ENCODE assay signal across 7 cellular contexts in genomic region chr1:40978886-40979240, GRCh38. TPM values are rescaled to one million over a fixed set of nuclear protein-coding genes. Genes with fewer than 3 reads are reported as not detected.
DNase-seq lines count a peak whose midpoint lies in the region; ATAC-seq and TF ChIP-seq lines count a peak whose summit lies in the region.

No MANE protein-coding gene starts in this region.

- no peak for ATAC-seq in activated naive CD4-positive, alpha-beta T cell treated with anti-CD3 and anti-CD28 coated beads, Interleukin-2, amount 50 U/mL, for 72 hours
- ATAC-seq in stimulated activated naive CD8-positive, alpha-beta T cell treated with anti-CD3 and anti-CD28 coated beads, Interleukin-15, amount 100 ng/mL, for 72 hours: no peak
- no peak for ATAC-seq in HG02610 (IDR thresholded peaks at IDR 0.05; ENCODE audit: unreplicated experiment)

- H3K9me3 Mint-ChIP-seq in activated naive CD4-positive, alpha-beta T cell treated with anti-CD3 and anti-CD28 coated beads, Interleukin-2, amount 50 U/mL, for 72 hours: no peaks in the 10 kb centered on the region
- no peaks in the 10 kb centered on the region for H3K9me3 Mint-ChIP-seq in stimulated activated naive CD8-positive, alpha-beta T cell treated with anti-CD3 and anti-CD28 coated beads, Interleukin-15, amount 100 ng/mL, for 72 hours

- no peak for TF ChIP-seq CTCF in HL-60 (IDR thresholded peaks at IDR 0.05; ENCODE audit: insufficient read depth, low read length)

- peaks cover 11 to 23% of the 10 kb centered on the region in 2 donors for H3K36me3 Mint-ChIP-seq in activated naive CD4-positive, alpha-beta T cell treated with anti-CD3 and anti-CD28 coated beads, Interleukin-2, amount 50 U/mL, for 72 hours

- H3K4me3 ChIP-seq in HL-60 (replicated peaks; ENCODE audit: insufficient read depth, low read length): peak overlapping the region; percentile 59
- peak overlapping the region; percentile 95 for H3K4me3 ChIP-seq in iPS-18c (ENCODE audit: insufficient read depth, low read depth, low read length)

- DNase-seq in HL-60 (ENCODE audit: low read depth in 1 of 2, low spot score in 1 of 2) (no peak), NOMO-1 (lab: John Stamatoyannopoulos, UW; ENCODE audit: unreplicated experiment in 2 of 2) (no peak)
- no peak for DNase-seq in activated naive CD4-positive, alpha-beta T cell treated with anti-CD3 and anti-CD28 coated beads, Interleukin-2, amount 50 U/mL, for 72 hours (ENCODE audit: low spot score in 2 of 2)
- no peak for DNase-seq in stimulated activated naive CD8-positive, alpha-beta T cell treated with anti-CD3 and anti-CD28 coated beads, Interleukin-15, amount 100 ng/mL, for 72 hours
- DNase-seq in effector CD8-positive, alpha-beta T cell (lab: John Stamatoyannopoulos, UW): no peak

- H3K27ac ChIP-seq in HL-60 (replicated peaks): peak overlapping the region; percentile 96

- peak overlapping the region; percentile 90 to 93 for H3K27ac Mint-ChIP-seq in activated naive CD4-positive, alpha-beta T cell treated with anti-CD3 and anti-CD28 coated beads, Interleukin-2, amount 50 U/mL, for 72 hours
- peak overlapping the region; percentile 95 to 96 for H3K27ac Mint-ChIP-seq in stimulated activated naive CD8-positive, alpha-beta T cell treated with anti-CD3 and anti-CD28 coated beads, Interleukin-15, amount 100 ng/mL, for 72 hours

- peaks cover 59% of the 10 kb centered on the region for H3K4me1 Mint-ChIP-seq in stimulated activated naive CD8-positive, alpha-beta T cell treated with anti-CD3 and anti-CD28 coated beads, Interleukin-15, amount 100 ng/mL, for 72 hours

- H3K27me3 Mint-ChIP-seq in stimulated activated naive CD8-positive, alpha-beta T cell treated with anti-CD3 and anti-CD28 coated beads, Interleukin-15, amount 100 ng/mL, for 72 hours: no peaks in the 10 kb centered on the region

- no peaks in the 10 kb centered on the region for H3K27me3 ChIP-seq in HL-60 (ENCODE audit: insufficient read depth, poor library complexity, severe bottlenecking)

- H3K4me3 Mint-ChIP-seq in stimulated activated naive CD8-positive, alpha-beta T cell treated with anti-CD3 and anti-CD28 coated beads, Interleukin-15, amount 100 ng/mL, for 72 hours: peak overlapping the region; percentile 90

- no peaks in the 10 kb centered on the region for H3K9me3 ChIP-seq in iPS-18c (ENCODE audit: control insufficient read depth, insufficient read depth, low read length)

RNA-seq across cellular contexts. Expression of gene CTPS1, which starts 0.6 kb away (rescaled TPM):
- 10 to 100 TPM; 72.8 to 92.9 TPM for total RNA-seq in activated naive CD4-positive, alpha-beta T cell treated with anti-CD3 and anti-CD28 coated beads, Interleukin-2, amount 50 U/mL, for 72 hours

RNA-seq across cellular contexts. Expression of gene SLFNL1, which starts 42.7 kb away (rescaled TPM):
- under 1 TPM; 0.11 to 0.39 TPM for total RNA-seq in activated naive CD4-positive, alpha-beta T cell treated with anti-CD3 and anti-CD28 coated beads, Interleukin-2, amount 50 U/mL, for 72 hours
